ENCODE assay signal across 8 cellular contexts in genomic region chr4:169485791-169486742, GRCh38.
DNase-seq lines count a peak whose midpoint lies in the region; ATAC-seq and TF ChIP-seq lines count a peak whose summit lies in the region.

No MANE protein-coding gene starts in this region.

- no peak overlapping the region for H3K18ac ChIP-seq in mesendoderm (ENCODE audit: low read length)

- H3K23ac ChIP-seq in mesendoderm (ENCODE audit: low read length): no peak overlapping the region

- H3K27ac ChIP-seq in dorsolateral prefrontal cortex (peak overlapping the region in 9 of 59 donors; percentile 0 to 58 (median 14)), mesendoderm (ENCODE audit: low read depth, low read length) (no peak overlapping the region)

- H3K27me3 ChIP-seq in dorsolateral prefrontal cortex: no peaks in the 10 kb centered on the region
- H3K27me3 ChIP-seq in mesendoderm (ENCODE audit: insufficient read depth, low read length, poor library complexity): no peaks in the 10 kb centered on the region

- no peak overlapping the region for H3K4me3 ChIP-seq in Jurkat, Clone E6-1 (ENCODE audit: low read length)
- H3K4me3 ChIP-seq in dorsolateral prefrontal cortex (peak overlapping the region in 13 of 59 donors; percentile 11 to 51 (median 27)), mesendoderm (ENCODE audit: low read length) (no peak overlapping the region)

- in situ Hi-C loops in SK-MEL-5 (cut with HindIII; ENCODE audit: low pct_unique_long_range_greater_than_20kb, low sequenced_read_pairs): no loop called here

- no peaks in the 10 kb centered on the region for H3K79me2 ChIP-seq in mesendoderm (ENCODE audit: control insufficient read depth, insufficient read depth, low read length)

- ATAC-seq in GM21526 (IDR thresholded peaks at IDR 0.05; ENCODE audit: low FRiP score, unreplicated experiment): peak; percentile 77

- intact Hi-C loops in dorsolateral prefrontal cortex (cut with DNase I): loop anchor here (2.0 to 5.0 kb wide), 5 partner anchors 214 to 564 kb away; partner anchors contain the start of gene SH3RF1 (in 2 of the 2)

- no peaks in the 10 kb centered on the region for H3K4me1 ChIP-seq in mesendoderm (ENCODE audit: control insufficient read depth, low read depth, low read length)

- no peak overlapping the region for H4K5ac ChIP-seq in mesendoderm (ENCODE audit: low read length)

- H2BK15ac ChIP-seq in mesendoderm (replicated peaks; ENCODE audit: low read depth): no peak overlapping the region

- H3K36me3 ChIP-seq in mesendoderm (ENCODE audit: control insufficient read depth, insufficient read depth, low read length): no peaks in the 10 kb centered on the region

- no peaks in the 10 kb centered on the region for H3K79me1 ChIP-seq in mesendoderm (ENCODE audit: low read length)

- peak overlapping the region; percentile 43 for H3K56ac ChIP-seq in mesendoderm (ENCODE audit: low read length)

- H4K8ac ChIP-seq in mesendoderm (ENCODE audit: low read depth, low read length): no peak overlapping the region

- no CpG with 5 or more reads among the region's 7 CpGs for WGBS in mesendoderm (ENCODE audit: extremely low coverage, insufficient coverage, low lambda C conversion rate)

- no peak overlapping the region for H3K9ac ChIP-seq in mesendoderm (ENCODE audit: low read length)

- H2AK5ac ChIP-seq in mesendoderm (ENCODE audit: low read length): no peak overlapping the region

- peak in 2 of 3 experiments; percentile 2 to 4 for DNase-seq in activated CD8-positive, alpha-beta memory T cell treated with anti-CD3 and anti-CD28 coated beads for 48 hours (ENCODE audit: low read depth in 2 of 3, low spot score in 2 of 3)
- DNase-seq in activated CD8-positive, alpha-beta memory T cell treated with anti-CD3 and anti-CD28 coated beads, Interleukin-2, amount 50 U/mL, for 4 hours: no peak
- DNase-seq in Jurkat, Clone E6-1 (ENCODE audit: low read depth, low spot score): peak; percentile 45
- DNase-seq in SK-MEL-5 (ENCODE audit: low read depth, low spot score): peak; percentile 72
- DNase-seq in dorsolateral prefrontal cortex: peak in 3 of 10 donors; percentile 4 to 48 (median 43)
- peak; percentile 65 for DNase-seq in mesendoderm
- no peak for DNase-seq in NCI-H187 treated with DMSO at 0.1 percent for 48 hours (lab: John Stamatoyannopoulos, UW)

- H2BK5ac ChIP-seq in mesendoderm (ENCODE audit: low read length): peak overlapping the region; percentile 25

- peak in 55 of 56 donors; percentile 13 to 89 (median 71) for TF ChIP-seq CTCF in dorsolateral prefrontal cortex (IDR thresholded peaks at IDR 0.05 in 54 of 56, conservative IDR thresholded peaks at IDR 0.05 in 2 of 56; ENCODE audit: low read depth in 1 of 56, partially characterized antibody in 56 of 56)

- no peak overlapping the region for H3K4ac ChIP-seq in mesendoderm (ENCODE audit: low read depth, low read length)

- H3K4me2 ChIP-seq in mesendoderm (ENCODE audit: low read length): no peak overlapping the region

- peak overlapping the region; percentile 38 for H2BK120ac ChIP-seq in mesendoderm (ENCODE audit: low read depth, low read length)

Comparison
In these comparisons a context has a peak if more than half of its experiments do, and no peak if none do; other contexts are left out.
1. DNase-seq: peak in activated CD8-positive, alpha-beta memory T cell treated with anti-CD3 and anti-CD28 coated beads for 48 hours (2 of 3), Jurkat, Clone E6-1 (single experiment), SK-MEL-5 (single experiment) and mesendoderm (single experiment); none in activated CD8-positive, alpha-beta memory T cell treated with anti-CD3 and anti-CD28 coated beads, Interleukin-2, amount 50 U/mL, for 4 hours (single experiment) and NCI-H187 treated with DMSO at 0.1 percent for 48 hours (single experiment).